ENCODE assay signal across 8 cellular contexts in genomic region chr13:43132228-43132627, GRCh38.
DNase-seq lines count a peak whose midpoint lies in the region; ATAC-seq and TF ChIP-seq lines count a peak whose summit lies in the region.

No MANE protein-coding gene starts in this region.

- H3K36me3 Mint-ChIP-seq in H9 (ENCODE audit: insufficient read depth in 1 of 3, low read depth in 3 of 3): no peaks in the 10 kb centered on the region

- DNase-seq in AG08396 (ENCODE audit: low spot score): peak; percentile 11
- peak; percentile 77 for DNase-seq in H9
- peak; percentile 68 for DNase-seq in SK-MEL-5 (ENCODE audit: low read depth, low spot score)
- DNase-seq in iPS DF 6.9 (ENCODE audit: low read depth, low spot score): peak; percentile 67
- DNase-seq in stimulated activated CD8-positive, alpha-beta memory T cell treated with anti-CD3 and anti-CD28 coated beads, Interleukin-4, amount 100 ng/mL, for 48 hours: no peak
- no peak for DNase-seq in stimulated activated CD4-positive, alpha-beta T cell treated with anti-CD3 and anti-CD28 coated beads, Interleukin-1b, Interleukin-23, amount 100 ng/mL, for 48 hours

- H4K8ac ChIP-seq in H9 (replicated peaks; ENCODE audit: insufficient read length, low read depth, low read length): no peak overlapping the region

- no peaks in the 10 kb centered on the region for H3K79me1 ChIP-seq in H9 (ENCODE audit: insufficient read depth, low read depth, low read length, poor library complexity, severe bottlenecking)

- no peak overlapping the region; the same call in 1 of the 2 replicates for H3K14ac ChIP-seq in H9 (ENCODE audit: insufficient read depth, low read length)

- H2BK20ac ChIP-seq in H9 (ENCODE audit: low read depth, low read length, poor library complexity, severe bottlenecking): no peak overlapping the region

- H2BK5ac ChIP-seq in H9 (ENCODE audit: insufficient read length, low read length): no peak overlapping the region

- H3K56ac ChIP-seq in H9 (ENCODE audit: insufficient read length, low read depth, low read length): no peak overlapping the region

- H2BK120ac ChIP-seq in H9 (ENCODE audit: low read depth, low read length, poor library complexity, severe bottlenecking): no peak overlapping the region

- no peak overlapping the region for H3K9ac ChIP-seq in H9 (ENCODE audit: extremely low read depth, insufficient read length, low read length)

- in situ Hi-C loops in SK-MEL-5 (cut with HindIII; ENCODE audit: low pct_unique_long_range_greater_than_20kb, low sequenced_read_pairs): no loop called here

- no peaks in the 10 kb centered on the region for H3K23me2 ChIP-seq in H9 (ENCODE audit: insufficient read length, low read depth, low read length, poor library complexity, severe bottlenecking)

- H3K36me3 ChIP-seq in iPS DF 6.9 (ENCODE audit: control insufficient read depth, insufficient read depth, low read length): no peaks in the 10 kb centered on the region

- no peak overlapping the region for H3K4me3 Mint-ChIP-seq in H9

- H3K4me1 ChIP-seq in H9 (ENCODE audit: insufficient read depth, low read length): peaks cover 8% of the 10 kb centered on the region
- peaks cover 3% of the 10 kb centered on the region; the same call in 1 of the 2 replicates for H3K4me1 ChIP-seq in iPS DF 6.9 (ENCODE audit: control insufficient read depth, insufficient read depth, low read length)

- H3K27ac ChIP-seq in H9 (ENCODE audit: insufficient read length, low read depth, low read length): no peak overlapping the region
- H3K27ac ChIP-seq in iPS DF 6.9 (ENCODE audit: low read length): no peak overlapping the region

- no peaks in the 10 kb centered on the region for H3K27me3 ChIP-seq in H9 (ENCODE audit: insufficient read depth, low read length)
- no peaks in the 10 kb centered on the region for H3K27me3 ChIP-seq in iPS DF 6.9 (ENCODE audit: control insufficient read depth, insufficient read depth, low read length)

- no peak overlapping the region for H3K23ac ChIP-seq in H9 (ENCODE audit: insufficient read length, low read depth, low read length)

- TF ChIP-seq CTCF in H9 (conservative IDR thresholded peaks at IDR 0.05): peak; percentile 63

- H3T11ph ChIP-seq in H9 (ENCODE audit: low read length): no peak overlapping the region

- no peaks in the 10 kb centered on the region for H3K9me3 ChIP-seq in H9 (ENCODE audit: control insufficient read depth, low read depth, low read length)
- H3K9me3 ChIP-seq in iPS DF 6.9 (ENCODE audit: control insufficient read depth, insufficient read depth, low read length): no peaks in the 10 kb centered on the region

- peak overlapping the region in 2 of 3 experiments; percentile 56 to 81; a peak in 2 of 7 replicates for H3K27ac Mint-ChIP-seq in H9

- no CpG with 5 or more reads among the region's 4 CpGs for WGBS in H9 (ENCODE audit: extremely low coverage, insufficient read length, low lambda C conversion rate)
- no CpG with 5 or more reads among the region's 4 CpGs for WGBS in iPS DF 6.9 (ENCODE audit: insufficient coverage, insufficient read length)

- no peak overlapping the region for H4K91ac ChIP-seq in H9 (ENCODE audit: insufficient read length, low read depth, low read length)

- no peak for ATAC-seq in GM18858 (IDR thresholded peaks at IDR 0.05; ENCODE audit: unreplicated experiment)
- ATAC-seq in HG02981 (IDR thresholded peaks at IDR 0.05; ENCODE audit: unreplicated experiment): no peak

- H3K9me3 Mint-ChIP-seq in H9: no peaks in the 10 kb centered on the region

- no peaks in the 10 kb centered on the region for H3K27me3 Mint-ChIP-seq in H9 (ENCODE audit: low read depth)

- H3K4me1 Mint-ChIP-seq in H9: peaks cover 36 to 48% of the 10 kb centered on the region in 2 experiments

- no peak overlapping the region for H3K18ac ChIP-seq in H9 (ENCODE audit: insufficient read length, low read depth, low read length)

- no peak overlapping the region for H2AFZ ChIP-seq in H9 (ENCODE audit: low read length)

- H2BK12ac ChIP-seq in H9 (ENCODE audit: insufficient read length, low read depth, low read length): no peak overlapping the region

- no peak overlapping the region for H3K4ac ChIP-seq in H9 (ENCODE audit: low read depth, low read length)

- H3K79me2 ChIP-seq in H9 (ENCODE audit: insufficient read depth, low read length): no peaks in the 10 kb centered on the region

- no peak overlapping the region for H2AK5ac ChIP-seq in H9 (ENCODE audit: insufficient read length, low read length)

- H3K4me2 ChIP-seq in H9 (ENCODE audit: insufficient read depth, insufficient read length, low read length): no peak overlapping the region

- no peak overlapping the region for H2BK15ac ChIP-seq in H9 (ENCODE audit: low read depth, low read length)

- no peaks in the 10 kb centered on the region for H4K20me1 ChIP-seq in H9 (ENCODE audit: control insufficient read depth, insufficient read depth, insufficient read length)

- H3K4me3 ChIP-seq in iPS DF 6.9 (ENCODE audit: low read length): no peak overlapping the region

- no peak overlapping the region for H4K5ac ChIP-seq in H9 (ENCODE audit: insufficient read length, low read depth, low read length)

Comparison
In these comparisons a context has a peak if more than half of its experiments do, and no peak if none do; other contexts are left out.
1. DNase-seq: peak in AG08396 (single experiment), H9 (single experiment), SK-MEL-5 (single experiment) and iPS DF 6.9 (single experiment); none in stimulated activated CD8-positive, alpha-beta memory T cell treated with anti-CD3 and anti-CD28 coated beads, Interleukin-4, amount 100 ng/mL, for 48 hours (single experiment) and stimulated activated CD4-positive, alpha-beta T cell treated with anti-CD3 and anti-CD28 coated beads, Interleukin-1b, Interleukin-23, amount 100 ng/mL, for 48 hours (single experiment).